Comparison of ENCODE assay signal across 23 cellular contexts in the genomic region with DNA sequence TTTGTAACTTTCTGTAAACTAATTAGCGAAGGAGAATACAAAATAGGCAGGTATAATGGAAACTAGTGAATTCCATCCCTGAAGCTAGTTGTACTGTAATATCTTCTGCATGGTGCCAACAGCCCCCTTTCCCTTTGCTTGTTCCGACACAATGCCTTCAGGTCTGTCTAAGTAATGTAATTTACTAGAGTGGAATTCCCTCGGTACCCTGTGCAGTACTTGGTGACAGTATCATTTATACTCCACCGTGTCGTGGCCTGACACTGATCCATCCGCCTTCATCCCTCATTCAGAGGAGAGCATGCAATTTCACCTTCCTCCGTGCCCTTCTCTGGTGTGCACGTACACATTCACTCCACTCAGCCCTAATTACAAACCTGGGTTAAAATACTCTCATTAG.
DNase-seq lines count a peak whose midpoint lies in the region; ATAC-seq and TF ChIP-seq lines count a peak whose summit lies in the region.
"Had no signal": no experiment of that assay in that cellular context is flagged by ENCODE, and none has a peak within 500 bp of the region (broad histone marks: within the 10 kb centered on the region; RNA-seq: fewer than 3 reads in every experiment).

No MANE protein-coding gene starts in this region.

- peaks cover 78% of the 10 kb centered on the region for H3K4me1 Mint-ChIP-seq in activated CD4-positive, alpha-beta T cell treated with anti-CD3 and anti-CD28 coated beads, Interleukin-2, amount 10 ng/mL, durations not matched to agents 24 days and 14 days
- peaks cover 94% of the 10 kb centered on the region for H3K4me1 Mint-ChIP-seq in stimulated activated naive CD8-positive, alpha-beta T cell treated with anti-CD3 and anti-CD28 coated beads, Interleukin-15, Interleukin-2, amounts not matched to agents 100 ng/mL and 50 ng/mL, for 24 hours (ENCODE audit: low read depth)
- peaks cover 73% of the 10 kb centered on the region for H3K4me1 Mint-ChIP-seq in brain
- peaks cover 62% of the 10 kb centered on the region for H3K4me1 Mint-ChIP-seq in stimulated activated naive CD8-positive, alpha-beta T cell treated with anti-CD3 and anti-CD28 coated beads, Interleukin-15, amount 100 ng/mL, for 72 hours

- peak overlapping the region; percentile 43 for H3K27ac Mint-ChIP-seq in activated CD4-positive, alpha-beta T cell treated with anti-CD3 and anti-CD28 coated beads, Interleukin-2, amount 10 ng/mL, durations not matched to agents 24 days and 14 days
- H3K27ac Mint-ChIP-seq in stimulated activated naive CD8-positive, alpha-beta T cell treated with anti-CD3 and anti-CD28 coated beads, Interleukin-15, Interleukin-2, amounts not matched to agents 100 ng/mL and 50 ng/mL, for 24 hours, result peak overlapping the region; percentile 99
- peak overlapping the region in 4 of 5 experiments; percentile 9 to 46 (median 22) for H3K27ac Mint-ChIP-seq in brain
- no peak overlapping the region for H3K27ac Mint-ChIP-seq in stimulated activated naive CD8-positive, alpha-beta T cell treated with anti-CD3 and anti-CD28 coated beads, Interleukin-15, amount 100 ng/mL, for 72 hours
- H3K27ac Mint-ChIP-seq: GM23338 had no signal

- H3K9me3 Mint-ChIP-seq in activated CD4-positive, alpha-beta T cell treated with anti-CD3 and anti-CD28 coated beads, Interleukin-2, amount 10 ng/mL, durations not matched to agents 24 days and 14 days, result no peaks in the 10 kb centered on the region
- H3K9me3 Mint-ChIP-seq in stimulated activated naive CD8-positive, alpha-beta T cell treated with anti-CD3 and anti-CD28 coated beads, Interleukin-15, Interleukin-2, amounts not matched to agents 100 ng/mL and 50 ng/mL, for 24 hours, result no peaks in the 10 kb centered on the region
- H3K9me3 Mint-ChIP-seq in brain, result no peaks in the 10 kb centered on the region
- no peaks in the 10 kb centered on the region for H3K9me3 Mint-ChIP-seq in stimulated activated naive CD8-positive, alpha-beta T cell treated with anti-CD3 and anti-CD28 coated beads, Interleukin-15, amount 100 ng/mL, for 72 hours
- H3K9me3 Mint-ChIP-seq: CD4-positive, CD25-positive, alpha-beta regulatory T cell; GM23338 had no signal

- no peak for ATAC-seq in stimulated activated naive CD8-positive, alpha-beta T cell treated with anti-CD3 and anti-CD28 coated beads, Interleukin-15, Interleukin-2, amounts not matched to agents 100 U/mL and 50 U/mL, for 24 hours
- ATAC-seq in stimulated activated naive CD8-positive, alpha-beta T cell treated with anti-CD3 and anti-CD28 coated beads, Interleukin-15, amount 100 ng/mL, for 72 hours, result no peak
- ATAC-seq: GM23338, Panc1 had no signal

- peak overlapping the region; percentile 87 for H3K4me3 Mint-ChIP-seq in activated CD4-positive, alpha-beta T cell treated with anti-CD3 and anti-CD28 coated beads, Interleukin-2, amount 10 ng/mL, durations not matched to agents 24 days and 14 days
- peak overlapping the region; percentile 93 for H3K4me3 Mint-ChIP-seq in stimulated activated naive CD8-positive, alpha-beta T cell treated with anti-CD3 and anti-CD28 coated beads, Interleukin-15, Interleukin-2, amounts not matched to agents 100 ng/mL and 50 ng/mL, for 24 hours
- H3K4me3 Mint-ChIP-seq in brain, result peak overlapping the region in 3 of 5 experiments; percentile 17 to 45 (median 44)
- H3K4me3 Mint-ChIP-seq in stimulated activated naive CD8-positive, alpha-beta T cell treated with anti-CD3 and anti-CD28 coated beads, Interleukin-15, amount 100 ng/mL, for 72 hours, result peak overlapping the region; percentile 75 to 93
- H3K4me3 Mint-ChIP-seq: GM23338 had no signal

- peak; percentile 54 for DNase-seq in activated CD4-positive, alpha-beta T cell treated with anti-CD3 and anti-CD28 coated beads, Interleukin-2, amount 10 ng/mL, durations not matched to agents 24 days and 14 days
- no peak for DNase-seq in activated CD4-positive, alpha-beta T cell treated with anti-CD3 and anti-CD28 coated beads for 48 hours
- DNase-seq in stimulated activated naive CD8-positive, alpha-beta T cell treated with anti-CD3 and anti-CD28 coated beads, Interleukin-15, Interleukin-2, amounts not matched to agents 100 U/mL and 50 U/mL, for 24 hours, result no peak
- DNase-seq in stimulated activated naive CD8-positive, alpha-beta T cell treated with anti-CD3 and anti-CD28 coated beads, Interleukin-15, amount 100 ng/mL, for 72 hours, result no peak
- DNase-seq in iPS-NIHi7 (ENCODE audit: extremely low spot score) (no peak), HuH-7 (ENCODE audit: low spot score) (no peak)
- DNase-seq: BE2C; CD4-positive, CD25-positive, alpha-beta regulatory T cell; DMS153; GF-D8; HCEC 1CT; Kasumi-1; MM.1S; NCI-H1092; NCI-H1436 treated with DMSO at 0.1 percent for 48 hours; NCI-H2029; NCI-H2171 treated with DMSO at 0.1 percent for 48 hours; NCI-H446; NCI-H526 treated with DMSO at 0.1 percent for 48 hours had no signal

- no peaks in the 10 kb centered on the region for H3K27me3 Mint-ChIP-seq in activated CD4-positive, alpha-beta T cell treated with anti-CD3 and anti-CD28 coated beads, Interleukin-2, amount 10 ng/mL, durations not matched to agents 24 days and 14 days
- no peaks in the 10 kb centered on the region for H3K27me3 Mint-ChIP-seq in stimulated activated naive CD8-positive, alpha-beta T cell treated with anti-CD3 and anti-CD28 coated beads, Interleukin-15, Interleukin-2, amounts not matched to agents 100 ng/mL and 50 ng/mL, for 24 hours
- no peaks in the 10 kb centered on the region for H3K27me3 Mint-ChIP-seq in brain
- no peaks in the 10 kb centered on the region for H3K27me3 Mint-ChIP-seq in stimulated activated naive CD8-positive, alpha-beta T cell treated with anti-CD3 and anti-CD28 coated beads, Interleukin-15, amount 100 ng/mL, for 72 hours

- no peak for TF ChIP-seq CTCF in brain (conservative IDR thresholded peaks at IDR 0.05)

- intact Hi-C loops in activated CD4-positive, alpha-beta T cell treated with anti-CD3 and anti-CD28 coated beads, Interleukin-2, amount 10 ng/mL, durations not matched to agents 24 days and 14 days (cut with micrococcal nuclease), result no loop called here

- peaks cover 77% of the 10 kb centered on the region for H3K36me3 Mint-ChIP-seq in activated CD4-positive, alpha-beta T cell treated with anti-CD3 and anti-CD28 coated beads, Interleukin-2, amount 10 ng/mL, durations not matched to agents 24 days and 14 days (ENCODE audit: low read depth)
- H3K36me3 Mint-ChIP-seq in stimulated activated naive CD8-positive, alpha-beta T cell treated with anti-CD3 and anti-CD28 coated beads, Interleukin-15, Interleukin-2, amounts not matched to agents 100 ng/mL and 50 ng/mL, for 24 hours (ENCODE audit: low read depth), result peaks cover 90% of the 10 kb centered on the region
- H3K36me3 Mint-ChIP-seq in brain, result peaks cover 9% of the 10 kb centered on the region

Comparison
In these comparisons a context has a peak if more than half of its experiments do, and no peak if none do; other contexts are left out.
1. H3K27ac Mint-ChIP-seq: peak in activated CD4-positive, alpha-beta T cell treated with anti-CD3 and anti-CD28 coated beads, Interleukin-2, amount 10 ng/mL, durations not matched to agents 24 days and 14 days (single experiment), stimulated activated naive CD8-positive, alpha-beta T cell treated with anti-CD3 and anti-CD28 coated beads, Interleukin-15, Interleukin-2, amounts not matched to agents 100 ng/mL and 50 ng/mL, for 24 hours (single experiment) and brain (4 of 5); none in stimulated activated naive CD8-positive, alpha-beta T cell treated with anti-CD3 and anti-CD28 coated beads, Interleukin-15, amount 100 ng/mL, for 72 hours (0 of 2).
2. Peak in every context shown above with its lines, with median percentiles within 50 percentile points of each other: H3K4me3 Mint-ChIP-seq.